ENCODE assay signal across 23 cellular contexts in the genomic region with DNA sequence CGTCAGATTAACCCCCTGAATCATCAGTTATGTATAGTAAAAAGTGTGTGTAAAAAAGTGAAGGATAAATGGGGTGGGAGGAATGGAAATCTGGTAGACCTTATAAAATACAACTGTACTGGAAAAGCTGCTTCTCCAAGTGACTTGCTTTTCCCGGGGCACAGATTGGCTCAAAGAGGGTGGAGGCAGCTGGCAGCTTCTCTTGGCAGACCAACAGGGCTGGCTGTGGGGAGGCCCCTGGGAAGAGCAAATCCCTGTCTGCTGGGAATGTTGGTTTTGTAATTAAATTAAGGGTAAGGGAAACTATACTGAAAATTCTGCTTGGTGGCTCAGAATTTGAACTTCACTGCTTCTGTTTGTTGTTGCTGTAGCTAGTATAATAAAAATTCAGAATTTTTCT.
DNase-seq lines count a peak whose midpoint lies in the region; ATAC-seq and TF ChIP-seq lines count a peak whose summit lies in the region.
"Had no signal": no experiment of that assay in that cellular context is flagged by ENCODE, and none has a peak within 500 bp of the region (broad histone marks: within the 10 kb centered on the region; RNA-seq: fewer than 3 reads in every experiment).

No MANE protein-coding gene starts in this region.

- no peak overlapping the region for H3K27ac Mint-ChIP-seq in effector memory CD8-positive, alpha-beta T cell
- H3K27ac Mint-ChIP-seq: activated CD4-positive, alpha-beta T cell treated with anti-CD3 and anti-CD28 coated beads for 36 hours; activated CD8-positive, alpha-beta memory T cell treated with anti-CD3 and anti-CD28 coated beads, Interleukin-2, amount 10 ng/mL, durations not matched to agents 7 days and 5 days; activated naive CD8-positive, alpha-beta T cell; activated T-helper 17 cell treated with anti-CD3 and anti-CD28 coated beads, Interleukin-2, amount 50 U/mL, for 72 hours; CD8-positive, alpha-beta T cell; endodermal cell had no signal

- no peaks in the 10 kb centered on the region for H3K36me3 ChIP-seq in MG63
- H3K36me3 ChIP-seq: heart left ventricle, left lung, tibial nerve had no signal

- ATAC-seq in HG03521 (IDR thresholded peaks at IDR 0.05; ENCODE audit: unreplicated experiment): no peak
- ATAC-seq in effector memory CD8-positive, alpha-beta T cell (replicated peaks): no peak
- ATAC-seq: activated CD4-positive, alpha-beta T cell treated with anti-CD3 and anti-CD28 coated beads for 36 hours; activated CD8-positive, alpha-beta memory T cell treated with anti-CD3 and anti-CD28 coated beads, Interleukin-2, amount 10 ng/mL, durations not matched to agents 7 days and 5 days; activated T-helper 17 cell treated with anti-CD3 and anti-CD28 coated beads, Interleukin-2, amount 50 U/mL, for 72 hours; CD8-positive, alpha-beta T cell; heart left ventricle; left lung; stimulated activated naive CD8-positive, alpha-beta T cell treated with anti-CD3 and anti-CD28 coated beads, Interleukin-15, Interleukin-2, amounts not matched to agents 100 U/mL and 50 U/mL, for 24 hours had no signal

- no peak overlapping the region for H3K4me3 ChIP-seq in MG63
- no peak overlapping the region for H3K4me3 ChIP-seq in fibroblast of the aortic adventitia (ENCODE audit: low read depth, low read length)
- H3K4me3 ChIP-seq: heart left ventricle, left lung, smooth muscle cell, tibial nerve had no signal

- no peaks in the 10 kb centered on the region for H3K27me3 ChIP-seq in MG63
- H3K27me3 ChIP-seq: heart left ventricle, left lung, tibial nerve had no signal

- H3K9me3 ChIP-seq in MG63: no peaks in the 10 kb centered on the region
- H3K9me3 ChIP-seq: heart left ventricle, left lung, tibial nerve had no signal

- TF ChIP-seq CTCF in fibroblast of the aortic adventitia (IDR thresholded peaks at IDR 0.05; ENCODE audit: insufficient read depth, low read length): no peak

- H3K4me1 Mint-ChIP-seq in effector memory CD8-positive, alpha-beta T cell (ENCODE audit: low read depth in 2 of 2): peaks cover 9 to 14% of the 10 kb centered on the region in 2 donors

- H3K27me3 Mint-ChIP-seq in effector memory CD8-positive, alpha-beta T cell: peaks cover 9 to 11% of the 10 kb centered on the region in 2 donors
- H3K27me3 Mint-ChIP-seq: activated CD4-positive, alpha-beta T cell treated with anti-CD3 and anti-CD28 coated beads for 36 hours; activated naive CD8-positive, alpha-beta T cell; activated T-helper 17 cell treated with anti-CD3 and anti-CD28 coated beads, Interleukin-2, amount 50 U/mL, for 72 hours had no signal

- H3K9me3 Mint-ChIP-seq in effector memory CD8-positive, alpha-beta T cell: no peaks in the 10 kb centered on the region
- H3K9me3 Mint-ChIP-seq: activated T-helper 17 cell treated with anti-CD3 and anti-CD28 coated beads, Interleukin-2, amount 50 U/mL, for 72 hours; CD8-positive, alpha-beta T cell; endodermal cell; neural crest cell had no signal

- peaks cover 4% of the 10 kb centered on the region for H3K36me3 Mint-ChIP-seq in effector memory CD8-positive, alpha-beta T cell (ENCODE audit: insufficient read depth)
- H3K36me3 Mint-ChIP-seq: activated CD8-positive, alpha-beta memory T cell treated with anti-CD3 and anti-CD28 coated beads, Interleukin-2, amount 10 ng/mL, durations not matched to agents 7 days and 5 days; activated naive CD8-positive, alpha-beta T cell; CD8-positive, alpha-beta T cell had no signal

- H3K4me3 Mint-ChIP-seq in effector memory CD8-positive, alpha-beta T cell: no peak overlapping the region
- H3K4me3 Mint-ChIP-seq: activated CD4-positive, alpha-beta T cell treated with anti-CD3 and anti-CD28 coated beads for 36 hours; activated CD8-positive, alpha-beta memory T cell treated with anti-CD3 and anti-CD28 coated beads, Interleukin-2, amount 10 ng/mL, durations not matched to agents 7 days and 5 days; activated naive CD8-positive, alpha-beta T cell; activated T-helper 17 cell treated with anti-CD3 and anti-CD28 coated beads, Interleukin-2, amount 50 U/mL, for 72 hours; CD8-positive, alpha-beta T cell; endodermal cell; neural crest cell had no signal

- DNase-seq in Ammon's horn (ENCODE audit: low spot score) (peak; percentile 50), MG63 (peak; percentile 86), RPMI7951 (ENCODE audit: low read depth) (peak; percentile 37), fibroblast of the aortic adventitia (ENCODE audit: low read depth) (peak; percentile 26), Kasumi-1 (lab: John Stamatoyannopoulos, UW) (no peak), NOMO-1 treated with DMSO at 0.1 percent for 48 hours (lab: John Stamatoyannopoulos, UW; ENCODE audit: unreplicated experiment) (no peak)
- no peak for DNase-seq in effector memory CD8-positive, alpha-beta T cell
- DNase-seq: activated CD4-positive, alpha-beta T cell treated with anti-CD3 and anti-CD28 coated beads for 36 hours; activated CD8-positive, alpha-beta memory T cell treated with anti-CD3 and anti-CD28 coated beads, Interleukin-2, amount 10 ng/mL, durations not matched to agents 7 days and 5 days; CD8-positive, alpha-beta T cell; endodermal cell; heart left ventricle; NCI-H1417; NCI-H2227 treated with DMSO at 0.1 percent for 48 hours; stimulated activated CD4-positive, alpha-beta T cell treated with anti-CD3 and anti-CD28 coated beads, Interleukin-2, amount 100 ng/mL, for 48 hours; stimulated activated naive CD8-positive, alpha-beta T cell treated with anti-CD3 and anti-CD28 coated beads, Interleukin-15, Interleukin-2, amounts not matched to agents 100 U/mL and 50 U/mL, for 24 hours had no signal

Comparison
In these comparisons a context has a peak if more than half of its experiments do, and no peak if none do; other contexts are left out.
1. DNase-seq: peak in Ammon's horn (single experiment), MG63 (single experiment), RPMI7951 (single experiment) and fibroblast of the aortic adventitia (single experiment); none in Kasumi-1 (0 of 2), NOMO-1 treated with DMSO at 0.1 percent for 48 hours (single experiment) and effector memory CD8-positive, alpha-beta T cell (0 of 3).